In the genomic region with DNA sequence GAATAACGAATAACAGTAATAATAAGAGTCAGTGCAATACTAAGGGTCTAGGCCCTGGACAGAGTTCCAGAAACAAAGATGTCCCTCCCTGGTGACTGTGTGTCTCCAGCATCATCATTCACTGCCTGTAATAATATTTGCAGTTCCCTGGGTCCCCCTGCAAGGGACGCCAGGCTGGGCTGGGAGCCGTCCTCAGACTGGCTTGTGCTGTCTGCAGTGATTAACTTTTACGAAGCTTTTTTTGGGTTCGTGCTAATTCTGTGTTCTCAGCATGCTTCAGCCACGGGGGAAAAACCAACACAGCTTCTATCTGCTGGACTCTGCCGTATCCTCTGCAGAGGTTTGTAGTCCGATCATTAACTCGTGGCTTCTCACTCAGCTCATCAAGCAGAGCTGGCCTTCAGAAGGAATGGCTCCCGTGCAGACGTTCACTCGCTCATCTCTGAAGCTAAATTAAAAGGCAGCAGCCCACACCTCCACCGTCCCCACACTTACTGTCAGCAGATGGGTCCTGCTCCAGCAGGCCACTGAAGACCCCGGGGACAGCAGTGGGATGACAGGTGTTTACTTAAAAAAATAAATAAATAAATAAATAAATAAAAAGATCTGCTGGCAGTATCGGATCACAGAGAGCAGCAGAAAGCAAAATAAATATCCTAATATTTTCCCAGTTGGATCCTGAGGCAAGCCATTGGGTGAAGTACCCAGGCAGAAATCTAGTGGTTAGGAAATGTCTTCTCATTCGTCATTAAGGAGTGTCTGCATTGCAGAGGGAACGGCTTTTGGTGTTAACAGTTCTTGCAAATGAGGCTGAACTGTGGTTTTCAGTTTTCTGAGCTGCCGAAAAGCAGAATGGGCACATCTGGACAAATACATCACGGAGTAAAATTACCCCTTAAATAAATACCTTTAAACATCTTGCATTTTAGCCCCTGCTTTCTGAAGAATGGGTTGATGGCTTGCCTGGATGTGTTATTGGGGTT, we compare ENCODE assay signal across 27 cellular contexts.
DNase-seq lines count a peak whose midpoint lies in the region; ATAC-seq lines count a peak whose summit lies in the region.
"Had no signal": no experiment of that assay in that cellular context is flagged by ENCODE, and none has a peak within 500 bp of the region (broad histone marks: within the 10 kb centered on the region; RNA-seq: fewer than 3 reads in every experiment).

No MANE protein-coding gene starts in this region.

- H3K27ac Mint-ChIP-seq in effector memory CD8-positive, alpha-beta T cell = no peak overlapping the region
- H3K27ac Mint-ChIP-seq: activated CD4-positive, alpha-beta memory T cell treated with anti-CD3 and anti-CD28 coated beads for 36 hours; activated naive CD4-positive, alpha-beta T cell treated with anti-CD3 and anti-CD28 coated beads, Interleukin-2, amount 50 U/mL, for 24 hours; endodermal cell; memory B cell; progenitor cell of endocrine pancreas had no signal

- no peak overlapping the region for H3K4me3 Mint-ChIP-seq in effector memory CD8-positive, alpha-beta T cell
- H3K4me3 Mint-ChIP-seq: activated CD4-positive, alpha-beta memory T cell treated with anti-CD3 and anti-CD28 coated beads for 36 hours; activated naive CD4-positive, alpha-beta T cell treated with anti-CD3 and anti-CD28 coated beads, Interleukin-2, amount 50 U/mL, for 24 hours; endodermal cell; memory B cell had no signal

- no peaks in the 10 kb centered on the region for H3K27me3 ChIP-seq in BLaER1
- H3K27me3 ChIP-seq: right lobe of liver, upper lobe of left lung had no signal

- peak; percentile 60 for ATAC-seq in GM19324 (IDR thresholded peaks at IDR 0.05; ENCODE audit: low FRiP score, unreplicated experiment)
- peak; percentile 22 for ATAC-seq in effector memory CD8-positive, alpha-beta T cell (replicated peaks)
- ATAC-seq in sciatic nerve = no peak
- no peak for ATAC-seq in GM19328 (IDR thresholded peaks at IDR 0.05; ENCODE audit: unreplicated experiment)
- ATAC-seq: right lobe of liver had no signal

- H3K27ac ChIP-seq in BLaER1 = peak overlapping the region; percentile 88; the same call in 1 of the 2 replicates
- H3K27ac ChIP-seq: A549, HL-60, right lobe of liver had no signal

- no peaks in the 10 kb centered on the region for H3K36me3 ChIP-seq in BLaER1
- H3K36me3 ChIP-seq: HAP-1, right lobe of liver had no signal

- H3K9ac ChIP-seq in BLaER1 = peak overlapping the region; percentile 8

- H3K9me3 Mint-ChIP-seq in effector memory CD8-positive, alpha-beta T cell = no peaks in the 10 kb centered on the region
- H3K9me3 Mint-ChIP-seq: activated CD4-positive, alpha-beta memory T cell treated with anti-CD3 and anti-CD28 coated beads for 36 hours; activated naive CD4-positive, alpha-beta T cell treated with anti-CD3 and anti-CD28 coated beads, Interleukin-2, amount 50 U/mL, for 24 hours; endodermal cell; memory B cell had no signal

- no peaks in the 10 kb centered on the region for H3K9me3 ChIP-seq in BLaER1
- H3K9me3 ChIP-seq: A549, HAP-1, right lobe of liver, upper lobe of left lung had no signal

- peak; percentile 39 for DNase-seq in MV-4-11 (lab: John Stamatoyannopoulos, UW)
- no peak for DNase-seq in effector memory CD8-positive, alpha-beta T cell
- no peak for DNase-seq in NCI-H774 (lab: John Stamatoyannopoulos, UW)
- no peak for DNase-seq in sciatic nerve (ENCODE audit: low spot score)
- no peak for DNase-seq in NCI-H524 (lab: John Stamatoyannopoulos, UW)
- DNase-seq: activated CD4-positive, alpha-beta memory T cell treated with anti-CD3 and anti-CD28 coated beads for 36 hours; activated CD4-positive, CD25-positive, alpha-beta regulatory T cell; activated CD8-positive, alpha-beta memory T cell treated with anti-CD3 and anti-CD28 coated beads, Interleukin-2, amount 50 U/mL, for 4 hours; cortex of kidney; endodermal cell; NCI-H1092; NCI-H187; NCI-H524 treated with DMSO at 0.1 percent for 48 hours; right lobe of liver; stimulated activated CD4-positive, alpha-beta T cell treated with anti-CD3 and anti-CD28 coated beads, Interleukin-12 subunit alpha, Interleukin-12 subunit beta, amount 100 ng/mL, for 4 hours; stimulated activated CD4-positive, alpha-beta T cell treated with anti-CD3 and anti-CD28 coated beads, Interleukin-4, amount 100 ng/mL, for 1 hour; T-helper 1 cell had no signal

- peaks cover 4 to 11% of the 10 kb centered on the region in 2 donors for H3K4me1 Mint-ChIP-seq in effector memory CD8-positive, alpha-beta T cell (ENCODE audit: low read depth in 2 of 2)
- H3K4me1 Mint-ChIP-seq: activated naive CD4-positive, alpha-beta T cell treated with anti-CD3 and anti-CD28 coated beads, Interleukin-2, amount 50 U/mL, for 24 hours had no signal

- H3K4me3 ChIP-seq in BLaER1 = no peak overlapping the region
- H3K4me3 ChIP-seq: A549, HAP-1, right lobe of liver, upper lobe of left lung had no signal

- H3K36me3 Mint-ChIP-seq in effector memory CD8-positive, alpha-beta T cell (ENCODE audit: insufficient read depth) = peaks cover 2% of the 10 kb centered on the region
- H3K36me3 Mint-ChIP-seq: activated CD4-positive, alpha-beta memory T cell treated with anti-CD3 and anti-CD28 coated beads for 36 hours had no signal

- peak overlapping the region; percentile 87 for H3K4me2 ChIP-seq in BLaER1

- no peaks in the 10 kb centered on the region for H3K27me3 Mint-ChIP-seq in effector memory CD8-positive, alpha-beta T cell
- H3K27me3 Mint-ChIP-seq: activated CD4-positive, alpha-beta memory T cell treated with anti-CD3 and anti-CD28 coated beads for 36 hours; activated naive CD4-positive, alpha-beta T cell treated with anti-CD3 and anti-CD28 coated beads, Interleukin-2, amount 50 U/mL, for 24 hours; progenitor cell of endocrine pancreas had no signal

- intact Hi-C loops in sciatic nerve (cut with DNase I) = no loop called here

- peaks cover 98% of the 10 kb centered on the region for H3K4me1 ChIP-seq in BLaER1
- H3K4me1 ChIP-seq: A549, HAP-1, right lobe of liver had no signal

- no peaks in the 10 kb centered on the region for H4K20me1 ChIP-seq in BLaER1

Comparison
In these comparisons a context has a peak if more than half of its experiments do, and no peak if none do; other contexts are left out.
1. ATAC-seq: peak in GM19324 (single experiment) and effector memory CD8-positive, alpha-beta T cell (single experiment); none in sciatic nerve (single experiment) and GM19328 (single experiment).